In the genomic region with DNA sequence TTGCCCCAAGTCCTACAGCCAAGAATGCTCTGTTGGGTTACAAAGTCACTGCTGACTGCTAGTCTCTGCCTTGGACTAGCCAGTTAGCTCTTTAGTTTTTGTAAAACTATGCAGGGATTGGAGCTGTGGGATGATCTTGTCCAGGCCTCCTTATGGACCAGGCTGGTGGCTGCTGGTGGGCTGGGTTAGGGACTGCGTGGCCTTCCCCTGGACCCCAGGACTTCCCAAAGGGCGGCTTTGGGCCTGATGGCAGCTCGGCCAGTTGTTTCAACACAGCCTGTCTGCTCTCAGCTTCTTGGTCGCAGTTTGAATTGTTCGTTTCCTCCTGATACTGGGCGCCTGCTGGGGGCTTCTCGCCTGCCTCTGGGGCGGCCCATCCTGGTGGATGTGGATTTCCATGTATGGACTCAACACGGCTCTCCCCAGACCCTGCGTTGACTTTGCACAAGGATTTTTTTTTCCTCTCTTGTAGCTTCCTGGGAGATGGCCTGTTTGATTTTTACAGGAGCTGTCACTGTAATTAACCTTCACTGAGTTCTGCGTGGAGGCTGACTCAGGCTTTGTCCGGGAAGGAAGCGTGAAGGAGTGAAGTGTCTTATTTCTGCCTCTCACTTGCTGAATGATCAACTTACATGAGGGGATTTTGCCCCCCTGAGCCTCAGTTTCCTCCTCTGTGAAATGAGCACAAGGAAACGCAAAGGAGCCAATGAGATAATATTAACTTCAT, we compare ENCODE assay signal across 28 cellular contexts.
DNase-seq lines count a peak whose midpoint lies in the region; TF ChIP-seq lines count a peak whose summit lies in the region.
"Had no signal": no experiment of that assay in that cellular context is flagged by ENCODE, and none has a peak within 500 bp of the region (broad histone marks: within the 10 kb centered on the region; RNA-seq: fewer than 3 reads in every experiment).

No MANE protein-coding gene starts in this region.

- no peak for TF ChIP-seq EP300 in esophagus muscularis mucosa (IDR thresholded peaks at IDR 0.05)

- DNase-seq in cardiac septum (ENCODE audit: low spot score) = peak; percentile 61
- no peak for DNase-seq in right atrium auricular region (ENCODE audit: low spot score)
- no peak for DNase-seq in esophagus muscularis mucosa (ENCODE audit: extremely low spot score)
- DNase-seq in progenitor cell of endocrine pancreas (ENCODE audit: low spot score, unreplicated experiment) = no peak
- no peak for DNase-seq in stimulated activated naive CD4-positive, alpha-beta T cell treated with Interleukin-2 at 50 U/mL for 16 hours (lab: John Stamatoyannopoulos, UW)
- no peak for DNase-seq in pons (ENCODE audit: low spot score)
- no peak for DNase-seq in stimulated activated CD8-positive, alpha-beta memory T cell treated with anti-CD3 and anti-CD28 coated beads, Interleukin-4, amount 100 ng/mL, for 48 hours
- DNase-seq: activated B cell treated with CpG ODN at 0.5 μM for 24 hours; activated CD4-positive, alpha-beta T cell treated with anti-CD3 and anti-CD28 coated beads, Interleukin-2, amount 50 U/mL, for 4 hours; activated naive CD4-positive, alpha-beta T cell treated with anti-CD3 and anti-CD28 coated beads for 36 hours; activated T-cell treated with anti-CD3 and anti-CD28 coated beads, Interleukin-2, amount 50 U/mL, for 72 hours; adrenal gland; brain microvascular endothelial cell; COR-L47; effector CD4-positive, alpha-beta T cell; GF-D8; kidney glomerular epithelial cell; naive B cell; NCI-H1048; NCI-H1694; SIG-M5; stimulated activated naive CD4-positive, alpha-beta T cell; T1000 had no signal

- intact Hi-C loops in cardiac septum (cut with DNase I) (no loop called here), esophagus muscularis mucosa (cut with DNase I) (no loop called here)

- no peaks in the 10 kb centered on the region for H3K36me3 Mint-ChIP-seq in progenitor cell of endocrine pancreas (ENCODE audit: insufficient read depth)
- H3K36me3 Mint-ChIP-seq: naive B cell had no signal

- no peak overlapping the region for H3K4me3 Mint-ChIP-seq in progenitor cell of endocrine pancreas (ENCODE audit: low read depth)
- H3K4me3 Mint-ChIP-seq: activated B cell treated with CpG ODN at 0.5 μM for 24 hours; activated naive CD4-positive, alpha-beta T cell treated with anti-CD3 and anti-CD28 coated beads for 36 hours; activated T-cell treated with anti-CD3 and anti-CD28 coated beads, Interleukin-2, amount 50 U/mL, for 72 hours; B cell; memory B cell; naive B cell had no signal

- WGBS in esophagus muscularis mucosa = 69% methylated on average over 13 of the region's 14 CpGs

- H3K27ac ChIP-seq in right atrium auricular region (no peak overlapping the region), esophagus muscularis mucosa (replicated peaks in 1 of 4) (peak overlapping the region; percentile 65 to 78 (median 70))
- H3K27ac ChIP-seq: brain microvascular endothelial cell, epithelial cell of prostate had no signal

- TF ChIP-seq CTCF in right atrium auricular region (IDR thresholded peaks at IDR 0.05) (no peak), esophagus muscularis mucosa (IDR thresholded peaks at IDR 0.05) (no peak), progenitor cell of endocrine pancreas (IDR thresholded peaks at IDR 0.05; ENCODE audit: unreplicated experiment) (no peak)

- H3K4me3 ChIP-seq in right atrium auricular region = no peak overlapping the region
- no peak overlapping the region for H3K4me3 ChIP-seq in esophagus muscularis mucosa
- H3K4me3 ChIP-seq: adrenal gland, heart left ventricle had no signal

- H3K4me1 ChIP-seq in right atrium auricular region (peaks cover 0 to 19% of the 10 kb centered on the region in 2 donors), esophagus muscularis mucosa (peaks cover 15 to 59% (median 49%) of the 10 kb centered on the region in 4 donors)

- H3K27ac Mint-ChIP-seq in progenitor cell of endocrine pancreas = peak overlapping the region; percentile 20
- H3K27ac Mint-ChIP-seq: activated B cell treated with CpG ODN at 0.5 μM for 24 hours; activated naive CD4-positive, alpha-beta T cell treated with anti-CD3 and anti-CD28 coated beads for 36 hours; activated T-cell treated with anti-CD3 and anti-CD28 coated beads, Interleukin-2, amount 50 U/mL, for 72 hours; B cell; IgD-negative memory B cell; memory B cell had no signal

- H3K36me3 ChIP-seq in right atrium auricular region (no peaks in the 10 kb centered on the region), esophagus muscularis mucosa (no peaks in the 10 kb centered on the region)
- H3K36me3 ChIP-seq: adrenal gland, brain microvascular endothelial cell, heart left ventricle had no signal

- H3K9me3 Mint-ChIP-seq in progenitor cell of endocrine pancreas (ENCODE audit: low read depth) = peaks cover 2% of the 10 kb centered on the region
- H3K9me3 Mint-ChIP-seq: activated B cell treated with CpG ODN at 0.5 μM for 24 hours; activated naive CD4-positive, alpha-beta T cell treated with anti-CD3 and anti-CD28 coated beads for 36 hours; activated T-cell treated with anti-CD3 and anti-CD28 coated beads, Interleukin-2, amount 50 U/mL, for 72 hours had no signal

- peaks cover 78% of the 10 kb centered on the region for H3K27me3 Mint-ChIP-seq in progenitor cell of endocrine pancreas
- H3K27me3 Mint-ChIP-seq: IgD-negative memory B cell had no signal

- H3K9me3 ChIP-seq in right atrium auricular region (no peaks in the 10 kb centered on the region), esophagus muscularis mucosa (no peaks in the 10 kb centered on the region)
- H3K9me3 ChIP-seq: adrenal gland, heart left ventricle had no signal

- H3K4me1 Mint-ChIP-seq in progenitor cell of endocrine pancreas (ENCODE audit: low read depth) = peaks cover 6% of the 10 kb centered on the region
- H3K4me1 Mint-ChIP-seq: activated B cell treated with CpG ODN at 0.5 μM for 24 hours, B cell, memory B cell had no signal

- no peak for TF ChIP-seq POLR2A in esophagus muscularis mucosa (IDR thresholded peaks at IDR 0.05; ENCODE audit: low read depth)

- H3K27me3 ChIP-seq in right atrium auricular region = no peaks in the 10 kb centered on the region
- H3K27me3 ChIP-seq in esophagus muscularis mucosa = no peaks in the 10 kb centered on the region
- H3K27me3 ChIP-seq: adrenal gland, heart left ventricle had no signal

Comparison
In these comparisons a context has a peak if more than half of its experiments do, and no peak if none do; other contexts are left out.
1. H3K27ac ChIP-seq: peak in esophagus muscularis mucosa (4 of 4); none in right atrium auricular region (0 of 2).